In the genomic region with DNA sequence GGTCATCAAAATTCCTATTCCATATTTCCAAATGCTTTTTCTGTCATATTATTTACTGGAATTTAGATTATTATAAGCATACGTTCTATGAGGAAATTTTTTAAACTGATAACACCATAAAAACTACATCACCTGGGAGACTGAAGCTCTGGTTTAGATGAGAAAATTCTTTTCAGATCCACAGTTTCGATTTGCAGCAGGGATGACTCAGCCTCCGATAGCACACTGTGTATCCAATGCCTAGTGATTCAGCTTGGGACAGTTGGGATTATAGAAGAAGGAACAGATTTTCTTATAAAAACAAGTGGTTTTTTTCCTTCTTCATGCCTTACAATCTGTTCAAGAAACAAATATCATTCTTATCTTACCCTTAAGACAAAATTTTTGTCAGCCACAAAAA, we compare ENCODE assay signal across 11 cellular contexts.
DNase-seq lines count a peak whose midpoint lies in the region; ATAC-seq and TF ChIP-seq lines count a peak whose summit lies in the region.
"Had no signal": no experiment of that assay in that cellular context is flagged by ENCODE, and none has a peak within 500 bp of the region (broad histone marks: within the 10 kb centered on the region; RNA-seq: fewer than 3 reads in every experiment).

No MANE protein-coding gene starts in this region.

- no peak for TF ChIP-seq CTCF in BJ (IDR thresholded peaks at IDR 0.05; ENCODE audit: insufficient read depth, low read depth, low read length)
- TF ChIP-seq CTCF in OCI-LY3 (IDR thresholded peaks at IDR 0.05; ENCODE audit: low read depth, low read length) = no peak
- no peak for TF ChIP-seq CTCF in epithelial cell of proximal tubule (conservative IDR thresholded peaks at IDR 0.05; ENCODE audit: low read depth, low read length)
- no peak for TF ChIP-seq CTCF in osteoblast (IDR thresholded peaks at IDR 0.05; ENCODE audit: extremely low read depth, low read depth, low read length)

- H3K79me2 ChIP-seq in OCI-LY3 (ENCODE audit: low read length) = no peaks in the 10 kb centered on the region
- H3K79me2 ChIP-seq in osteoblast (ENCODE audit: insufficient read depth, low read length) = no peaks in the 10 kb centered on the region

- H3K27me3 ChIP-seq in BJ (ENCODE audit: control insufficient read depth, insufficient read depth, low read length) (0 out of 2 replicates have a peak, but pooled peaks cover 2% of the 10 kb centered on the region), OCI-LY3 (ENCODE audit: low read depth, low read length) (no peaks in the 10 kb centered on the region), osteoblast (ENCODE audit: insufficient read depth, low read length) (peaks cover 2% of the 10 kb centered on the region)

- POLR2A ChIA-PET in BJ (lab: Charles Lee) = no interaction called here

- DNase-seq in BJ (ENCODE audit: low read depth) (peak; percentile 7), epithelial cell of proximal tubule (ENCODE audit: low read depth) (peak; percentile 9), osteoblast (ENCODE audit: insufficient read length, low spot score, missing footprints) (no peak), KBM-7 (no peak), T-helper 9 cell (no peak), cerebellar nuclear complex (lab: John Stamatoyannopoulos, UW) (no peak)
- DNase-seq: occipital lobe had no signal

- CTCF ChIA-PET in BJ (lab: Yijun Ruan, JAX) = no interaction called here

- H3K27ac ChIP-seq in OCI-LY3 (ENCODE audit: low read length) (no peak overlapping the region), osteoblast (ENCODE audit: low read depth, low read length) (no peak overlapping the region)
- H3K27ac ChIP-seq: SJSA1 had no signal

- ATAC-seq in HG03095 (IDR thresholded peaks at IDR 0.05; ENCODE audit: unreplicated experiment) = no peak
- ATAC-seq: stimulated activated memory B cell treated with anti-CD40 and anti-IgM and Interleukin-4, amounts not matched to agents 10 μg/mL and 1 μg/mL and 100 μg/mL, for 72 hours had no signal

- no peak overlapping the region for H3K9ac ChIP-seq in OCI-LY3 (ENCODE audit: low read length)

- H3K9me3 ChIP-seq in OCI-LY3 (ENCODE audit: insufficient read depth, low read length) (no peaks in the 10 kb centered on the region), osteoblast (ENCODE audit: low read depth, low read length) (no peaks in the 10 kb centered on the region)
- H3K9me3 ChIP-seq: SJSA1 had no signal

- 0 out of 2 replicates have a peak, but pooled peaks cover 4% of the 10 kb centered on the region for H3K4me1 ChIP-seq in OCI-LY3 (ENCODE audit: low read length)
- H3K4me1 ChIP-seq in osteoblast (ENCODE audit: insufficient read depth, low read length) = no peaks in the 10 kb centered on the region
- H3K4me1 ChIP-seq: SJSA1 had no signal

- H4K20me1 ChIP-seq in OCI-LY3 (ENCODE audit: insufficient read depth, low read length) (no peaks in the 10 kb centered on the region), osteoblast (ENCODE audit: insufficient read depth, low read length) (no peaks in the 10 kb centered on the region)

- H3K4me2 ChIP-seq in OCI-LY3 (ENCODE audit: low read length) (peak overlapping the region; percentile 17), osteoblast (ENCODE audit: insufficient read depth, low read length) (peak overlapping the region; percentile 89)

- H2AFZ ChIP-seq in OCI-LY3 (ENCODE audit: low read depth, low read length) (0 out of 2 replicates have a peak overlapping the region, but pooled peaks have one; percentile 7), osteoblast (ENCODE audit: low read length) (peak overlapping the region; percentile 84)

- in situ Hi-C loops in KBM-7 (cut with MboI; ENCODE audit: low pct_unique_long_range_greater_than_20kb, low sequenced_read_pairs) = no loop called here

- H3K4me3 ChIP-seq in BJ (ENCODE audit: low read depth, low read length) (peak overlapping the region; percentile 27; the same call in 1 of the 2 replicates), OCI-LY3 (ENCODE audit: low read length) (no peak overlapping the region), epithelial cell of proximal tubule (ENCODE audit: low read depth, low read length) (no peak overlapping the region), osteoblast (ENCODE audit: insufficient read depth, low read length) (peak overlapping the region; percentile 71)
- H3K4me3 ChIP-seq: SJSA1 had no signal

- H3K36me3 ChIP-seq in BJ (ENCODE audit: control insufficient read depth, insufficient read depth, low read length) (no peaks in the 10 kb centered on the region), OCI-LY3 (replicated peaks; ENCODE audit: low read depth, low read length) (no peaks in the 10 kb centered on the region), osteoblast (ENCODE audit: insufficient read depth, low read length) (no peaks in the 10 kb centered on the region)
- H3K36me3 ChIP-seq: SJSA1 had no signal

Comparison
In these comparisons a context has a peak if more than half of its experiments do, and no peak if none do; other contexts are left out.
1. DNase-seq: peak in BJ (single experiment) and epithelial cell of proximal tubule (single experiment); none in osteoblast (single experiment), KBM-7 (single experiment), T-helper 9 cell (single experiment) and cerebellar nuclear complex (0 of 2).
2. H3K4me3 ChIP-seq: peak in BJ (single experiment) and osteoblast (single experiment); none in OCI-LY3 (single experiment) and epithelial cell of proximal tubule (single experiment).